9 cellular contexts compared by ENCODE assay signal in the genomic region with DNA sequence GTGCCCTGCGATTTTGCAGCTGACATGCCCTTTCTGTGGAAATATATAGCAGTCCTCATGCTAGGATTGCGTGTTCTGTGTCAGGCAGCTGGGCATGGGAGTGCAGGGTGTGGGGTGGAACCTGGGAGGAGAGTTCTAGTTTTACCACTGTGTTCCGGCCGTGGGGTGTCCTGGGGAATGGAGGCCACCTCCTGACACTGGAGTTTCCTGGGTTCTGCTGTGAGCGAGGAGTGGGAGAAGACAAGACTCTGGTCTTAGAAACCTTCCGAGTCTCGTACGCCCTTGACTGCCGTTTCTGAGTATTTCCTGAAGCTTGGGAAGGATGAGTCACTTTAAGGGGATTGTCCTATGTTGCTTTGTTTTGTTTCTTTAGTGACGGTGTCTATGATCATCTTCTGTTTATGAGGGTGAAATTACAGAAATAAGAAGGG. TPM values are rescaled to one million over a fixed set of nuclear protein-coding genes. Genes with fewer than 3 reads are reported as not detected.
A peak's percentile ranks its signal among the peaks of the same experiment; 100 is the strongest.
DNase-seq lines count a peak whose midpoint lies in the region; ATAC-seq, FAIRE-seq and TF ChIP-seq lines count a peak whose summit lies in the region.
"Had no signal": no experiment of that assay in that cellular context is flagged by ENCODE, and none has a peak within 500 bp of the region (broad histone marks: within the 10 kb centered on the region; RNA-seq: fewer than 3 reads in every experiment).

No MANE protein-coding gene starts in this region.

- in situ Hi-C loops in GM12878 (cut with MboI): no loop called here

- RAD21 ChIA-PET in GM12878 (lab: Charles Lee; ENCODE audit: unreplicated experiment): no interaction called here

- no peak for DNase-seq in AG04450 (ENCODE audit: low read depth, low spot score)
- DNase-seq in GM12878 (ENCODE audit: low read depth, low spot score): no peak
- DNase-seq in kidney tubule cell (ENCODE audit: low spot score): peak; percentile 75
- DNase-seq in testis: no peak
- DNase-seq in GM19240 (ENCODE audit: insufficient read length, low spot score): no peak

- BruUV-seq in GM12878 (replicated peaks; lab: Mats Ljungman, UMichigan): no TSS peak

- peak overlapping the region; percentile 32 to 90 (median 54) for H3K4me3 Mint-ChIP-seq in IgD-negative memory B cell

- POLR2A ChIA-PET in AG04450 (lab: Yijun Ruan, JAX): no interaction called here
- POLR2A ChIA-PET in GM12878 (lab: Charles Lee): no interaction called here

- no peak for TF ChIP-seq RAD21 in GM12878 (IDR thresholded peaks at IDR 0.05; ENCODE audit: insufficient read depth, low read depth, low read length)

- no peak for FAIRE-seq in GM12878 (lab: Jason Lieb, UNC)

- no peaks in the 10 kb centered on the region for H3K27me3 Mint-ChIP-seq in IgD-negative memory B cell

- H3K4me1 ChIP-seq in GM12878 (ENCODE audit: control insufficient read depth, insufficient read depth, low read length): peaks cover 34% of the 10 kb centered on the region
- peaks cover 56% of the 10 kb centered on the region for H3K4me1 ChIP-seq in testis

- no peak; a peak in 1 of 4 replicates for TF ChIP-seq EP300 in GM12878 (IDR thresholded peaks at IDR 0.05; ENCODE audit: borderline replicate concordance in 1 of 2, control insufficient read depth in 1 of 2, low read depth in 2 of 2, low read length in 2 of 2)

- TF ChIP-seq CTCF in AG04450 (IDR thresholded peaks at IDR 0.05; ENCODE audit: low read depth, low read length): no peak
- TF ChIP-seq CTCF in GM12878 (IDR thresholded peaks at IDR 0.05 in 2 of 3, conservative IDR thresholded peaks at IDR 0.05 in 1 of 3; ENCODE audit: control insufficient read depth in 2 of 3, extremely low read depth in 1 of 3, insufficient read depth in 1 of 3, low read depth in 3 of 3, low read length in 3 of 3): no peak
- no peak for TF ChIP-seq CTCF in testis (IDR thresholded peaks at IDR 0.05)

- H3K36me3 ChIP-seq in GM12878 (ENCODE audit: control insufficient read depth in 2 of 2, insufficient read depth in 2 of 2, low read length in 1 of 2) (peaks cover 0 to 10% of the 10 kb centered on the region in 2 experiments; a peak in 3 of 4 replicates), testis (ENCODE audit: low read depth, missing control alignments) (no peaks in the 10 kb centered on the region)

- peak overlapping the region; percentile 81 for H3K27ac ChIP-seq in AG04450 (ENCODE audit: low read depth, low read length)
- H3K27ac ChIP-seq in GM12878 (ENCODE audit: control insufficient read depth, insufficient read depth): peak overlapping the region; percentile 40; the same call in 1 of the 2 replicates
- peak overlapping the region; percentile 24 to 26 for H3K27ac ChIP-seq in testis

- H3K36me3 Mint-ChIP-seq in IgD-negative memory B cell: peaks cover 3% of the 10 kb centered on the region

- H3K9me3 ChIP-seq in AG04450 (ENCODE audit: control insufficient read depth, insufficient read depth, low read length) (no peaks in the 10 kb centered on the region), GM12878 (replicated peaks; ENCODE audit: control insufficient read depth, insufficient read depth, low read length) (no peaks in the 10 kb centered on the region), testis (no peaks in the 10 kb centered on the region)

- peak overlapping the region; percentile 23; the same call in 1 of the 2 replicates for H3K9ac ChIP-seq in GM12878 (ENCODE audit: control insufficient read depth, insufficient read depth, low read length)

- peak overlapping the region; percentile 71 to 95 (median 75) for H3K27ac Mint-ChIP-seq in IgD-negative memory B cell

- peak overlapping the region; percentile 23 for H2AFZ ChIP-seq in GM12878 (ENCODE audit: control insufficient read depth, low read depth, low read length)

- SMC1A ChIA-PET in GM12878 (lab: Charles Lee; ENCODE audit: uncharacterized antibody, unreplicated experiment): no interaction called here

- H3K9me3 Mint-ChIP-seq in IgD-negative memory B cell: no peaks in the 10 kb centered on the region

- CTCF ChIA-PET in AG04450 (lab: Charles Lee): no interaction called here
- CTCF ChIA-PET in GM12878 (lab: Yijun Ruan, JAX): no interaction called here

- no peaks in the 10 kb centered on the region for H4K20me1 ChIP-seq in GM12878 (ENCODE audit: control insufficient read depth, insufficient read depth)

- H3K4me3 ChIP-seq in AG04450 (ENCODE audit: low read depth, low read length) (peak overlapping the region; percentile 38), GM12878 (no peak overlapping the region), testis (no peak overlapping the region)

- intact Hi-C loops in GM12878 (cut with micrococcal nuclease; ENCODE audit: unreplicated experiment): no loop called here
- intact Hi-C loops in testis (cut with DNase I; ENCODE audit: low total_unique reads): no loop called here

- peak overlapping the region; percentile 59 for H3K4me2 ChIP-seq in GM12878 (ENCODE audit: control insufficient read depth, insufficient read depth)

- H3K27me3 ChIP-seq in AG04450 (ENCODE audit: control insufficient read depth, insufficient read depth, low read length) (no peaks in the 10 kb centered on the region), GM12878 (replicated peaks in 1 of 2; ENCODE audit: control insufficient read depth in 2 of 2, insufficient read depth in 2 of 2, low read length in 1 of 2) (no peaks in the 10 kb centered on the region), testis (no peaks in the 10 kb centered on the region)

- ATAC-seq in GM12878 (peak; percentile 10; the same call in 2 of the 3 replicates), GM21447 (IDR thresholded peaks at IDR 0.05; ENCODE audit: unreplicated experiment) (no peak), GM19351 (IDR thresholded peaks at IDR 0.05; ENCODE audit: unreplicated experiment) (no peak)

- 15% methylated on average over 10 of the region's 10 CpGs for WGBS in GM12878 (ENCODE audit: insufficient coverage, insufficient replicate concordance, low lambda C conversion rate, missing lambda C conversion rate)
- 27 to 43% methylated on average over 7 to 10 of the region's 10 CpGs for WGBS in testis, 2 donors

- peaks cover 12% of the 10 kb centered on the region for H3K79me2 ChIP-seq in GM12878 (ENCODE audit: control insufficient read depth, insufficient read depth, low read length)

- TF ChIP-seq POLR2A in GM12878 (IDR thresholded peaks at IDR 0.05; ENCODE audit: low read depth, low read length): no peak
- TF ChIP-seq POLR2A in testis (IDR thresholded peaks at IDR 0.05): no peak

- peaks cover 27 to 52% (median 42%) of the 10 kb centered on the region in 3 donors for H3K4me1 Mint-ChIP-seq in IgD-negative memory B cell

RNA-seq across cellular contexts. Expression of a gene that starts 19.0 kb away (rescaled TPM):
- polyA plus RNA-seq in AG04450 (2011; rRNA removed): 355 and 369 TPM in 2 replicates
- polyA minus RNA-seq in AG04450 (2011; rRNA and poly(A)+ RNA removed): 145 and 147 TPM in 2 replicates
- 278 TPM for polyA plus RNA-seq in IgD-negative memory B cell
- 84.7 and 89.7 TPM in 2 replicates for total RNA-seq in GM12878 (2013; cell fraction: nucleolus; rRNA removed)
- total RNA-seq in GM12878 (2014; rRNA removed): 157 and 163 TPM in 2 replicates
- 128 and 134 TPM in 2 replicates for total RNA-seq in GM12878 (2014; rRNA removed; fragmentation: Illumina TruSeq; extraction: Trizol)
- total RNA-seq in GM12878 (2021): 174 and 181 TPM in 2 replicates
- 27.6 TPM for polyA plus RNA-seq in GM12878 (2011; ENCODE audit: low read depth)
- 31.4 and 43.4 TPM in 2 replicates for polyA plus RNA-seq in GM12878 (2011; rRNA removed)
- polyA plus RNA-seq in GM12878 (2011; cell fraction: cytosol; rRNA removed): 73.8 and 89.2 TPM in 2 replicates
- 52.7 and 65.2 TPM in 2 replicates for polyA plus RNA-seq in GM12878 (2011; cell fraction: nucleus; rRNA removed)
- 83.9 and 108 TPM in 2 replicates for polyA plus RNA-seq in GM12878 (2012)
- polyA plus RNA-seq in GM12878 (2014; fragmentation: Illumina TruSeq; extraction: Trizol): 148 and 154 TPM in 2 replicates
- polyA plus RNA-seq in GM12878 (2014; fragmentation: Nextera tagmentation; extraction: Ambion mirVana): 10 to 100 TPM; 24.8 to 52.1 TPM
- polyA plus RNA-seq in GM12878 (2014; rRNA removed): 227 and 242 TPM in 2 replicates
- 100 to 1,000 TPM; 169 to 193 TPM for polyA plus RNA-seq in GM12878 (2016; fragmentation: Nextera tagmentation; extraction: Ambion mirVana)
- 21.3 and 37.8 TPM in 2 replicates for polyA minus RNA-seq in GM12878 (2011; rRNA and poly(A)+ RNA removed)
- polyA minus RNA-seq in GM12878 (2011; cell fraction: cytosol; rRNA and poly(A)+ RNA removed): 32.6 and 35.1 TPM in 2 replicates
- polyA minus RNA-seq in GM12878 (2011; cell fraction: nucleus; rRNA and poly(A)+ RNA removed): 8.7 and 16.3 TPM in 2 replicates
- total RNA-seq in testis: 1,000 to 10,000 TPM in 1 of 2 donors, 100 to 1,000 TPM in 1; 733 to 1,032 TPM
- 450 TPM for polyA plus RNA-seq in testis (ENCODE audit: insufficient read depth, low read depth, low replicate concordance)

RNA-seq across cellular contexts. Expression of a gene that starts 41.8 kb away (rescaled TPM):
- polyA plus RNA-seq in AG04450 (2011; rRNA removed) (not detected in 2 replicates), IgD-negative memory B cell (not detected), GM12878 (2011; rRNA removed) (not detected in 2 replicates), GM12878 (2014; fragmentation: Illumina TruSeq; extraction: Trizol) (not detected in 2 replicates), GM12878 (2014; fragmentation: Nextera tagmentation; extraction: Ambion mirVana) (not detected), GM12878 (2014; rRNA removed) (not detected in 2 replicates), GM12878 (2016; fragmentation: Nextera tagmentation; extraction: Ambion mirVana) (not detected), testis (ENCODE audit: insufficient read depth, low read depth, low replicate concordance) (0.88 TPM)
- polyA minus RNA-seq in AG04450 (2011; rRNA and poly(A)+ RNA removed): not detected in 2 replicates
- not detected in 2 replicates for total RNA-seq in GM12878 (2013; cell fraction: nucleolus; rRNA removed)
- total RNA-seq in GM12878 (2014; rRNA removed) (not detected in 2 replicates), GM12878 (2014; rRNA removed; fragmentation: Illumina TruSeq; extraction: Trizol) (not detected in 2 replicates), GM12878 (2021) (not detected in 2 replicates), testis (under 1 TPM; 0.19 to 0.63 TPM)
- polyA plus RNA-seq in GM12878 (2011; ENCODE audit: low read depth): not detected
- polyA plus RNA-seq in GM12878 (2011; cell fraction: cytosol; rRNA removed): not detected in 2 replicates
- polyA plus RNA-seq in GM12878 (2011; cell fraction: nucleus; rRNA removed): not detected in 2 replicates
- polyA plus RNA-seq in GM12878 (2012): not detected in 2 replicates
- polyA minus RNA-seq in GM12878 (2011; rRNA and poly(A)+ RNA removed): not detected in 2 replicates
- not detected in 2 replicates for polyA minus RNA-seq in GM12878 (2011; cell fraction: cytosol; rRNA and poly(A)+ RNA removed)
- polyA minus RNA-seq in GM12878 (2011; cell fraction: nucleus; rRNA and poly(A)+ RNA removed): not detected in 2 replicates
- total RNA-seq: glomerular endothelial cell had no signal

Comparison
In these comparisons a context has a peak if more than half of its experiments do, and no peak if none do; other contexts are left out.
1. H3K27ac ChIP-seq: peak in every context shown above with its lines; median percentile 81 in AG04450; 40 in GM12878; 25 in testis.